8 cellular contexts compared by ENCODE assay signal in the genomic region with DNA sequence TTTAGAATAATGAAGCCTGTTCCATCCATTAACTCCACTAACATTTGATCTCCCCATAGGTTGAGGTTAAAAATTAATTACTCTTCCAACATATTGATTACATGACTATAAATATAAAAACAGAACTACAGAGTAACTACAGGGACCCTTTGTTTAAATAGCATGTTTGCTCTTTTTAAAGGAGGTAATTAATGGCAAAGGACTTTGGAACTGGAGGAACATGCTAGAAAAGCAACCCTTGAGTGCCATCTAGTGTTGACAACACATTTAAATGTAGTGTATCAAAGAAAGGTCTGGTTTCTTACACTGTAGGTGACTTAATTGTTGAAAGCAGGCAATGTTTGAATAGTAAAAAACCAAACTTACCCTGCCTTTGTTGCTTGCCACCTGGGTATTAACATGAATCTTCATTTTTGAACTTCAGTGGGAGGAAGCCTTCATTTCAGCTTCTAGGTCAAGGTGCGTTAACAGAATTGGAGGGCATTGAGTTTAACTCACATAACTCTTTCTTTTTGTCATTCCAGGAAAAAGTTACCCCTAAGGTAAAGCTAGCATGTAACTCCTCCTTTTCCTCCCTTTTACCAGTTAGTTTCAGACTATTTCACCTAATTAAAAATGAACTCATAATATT. TPM values are rescaled to one million over a fixed set of nuclear protein-coding genes. Genes with fewer than 3 reads are reported as not detected.
A peak's percentile ranks its signal among the peaks of the same experiment; 100 is the strongest.
DNase-seq lines count a peak whose midpoint lies in the region; TF ChIP-seq lines count a peak whose summit lies in the region.

No MANE protein-coding gene starts in this region.

- CTCF ChIA-PET in SK-N-SH (lab: Yijun Ruan, JAX): interaction anchor here (0.6 to 14.8 kb wide), 23 partner anchors 10 to 678 kb away, joined by 3 to 192 read pairs (median 4); no protein-coding TSS in a partner anchor

- H3K27ac ChIP-seq in SK-N-SH (ENCODE audit: low read depth in 2 of 2, low read length in 1 of 2) (no peak overlapping the region), esophagus muscularis mucosa (replicated peaks in 1 of 4) (no peak overlapping the region)

- no peaks in the 10 kb centered on the region for H4K20me1 ChIP-seq in SK-N-SH (ENCODE audit: insufficient read depth)

- H2AFZ ChIP-seq in SK-N-SH (ENCODE audit: low read depth): no peak overlapping the region

- no peak overlapping the region for H3K4me2 ChIP-seq in SK-N-SH

- in situ Hi-C loops in G401 (cut with HindIII; ENCODE audit: low sequenced_read_pairs): no loop called here

- POLR2A ChIA-PET in SK-N-SH (lab: Yijun Ruan, JAX): no interaction called here

- no peaks in the 10 kb centered on the region; a peak in 2 of 4 replicates for H3K4me1 ChIP-seq in SK-N-SH (ENCODE audit: control insufficient read depth in 1 of 2, insufficient read depth in 2 of 2, low read depth in 1 of 2, low read length in 1 of 2)
- peaks cover 5 to 14% (median 11%) of the 10 kb centered on the region in 4 donors for H3K4me1 ChIP-seq in esophagus muscularis mucosa

- TF ChIP-seq RAD21 in SK-N-SH (IDR thresholded peaks at IDR 0.05; ENCODE audit: low read length): peak; percentile 94

- H3K9me3 ChIP-seq in SK-N-SH (no peaks in the 10 kb centered on the region), esophagus muscularis mucosa (no peaks in the 10 kb centered on the region)

- DNase-seq in G401 (ENCODE audit: low spot score): peak; percentile 71
- peak; percentile 73 for DNase-seq in H4 (ENCODE audit: low spot score)
- DNase-seq in NCI-H1105 (lab: John Stamatoyannopoulos, UW): peak; percentile 77
- peak; percentile 47 for DNase-seq in SK-N-SH
- no peak for DNase-seq in esophagus muscularis mucosa (ENCODE audit: extremely low spot score)
- DNase-seq in myocyte (ENCODE audit: low read depth): peak; percentile 85
- no peak for DNase-seq in NK-92 treated with Interleukin-12 subunit alpha and Interleukin-12 subunit beta, amount 100 ng/mL, for 24 hours (lab: John Stamatoyannopoulos, UW)
- DNase-seq in stimulated activated CD4-positive, alpha-beta T cell treated with anti-CD3 and anti-CD28 coated beads, Interleukin-2, amount 100 ng/mL, for 24 hours: no peak

- no peaks in the 10 kb centered on the region for H3K79me2 ChIP-seq in SK-N-SH (ENCODE audit: insufficient read depth)

- no peak for TF ChIP-seq EP300 in SK-N-SH (IDR thresholded peaks at IDR 0.05; ENCODE audit: borderline replicate concordance in 1 of 2, low read depth in 1 of 2, low read length in 1 of 2)
- TF ChIP-seq EP300 in esophagus muscularis mucosa (IDR thresholded peaks at IDR 0.05): no peak

- H3K36me3 ChIP-seq in SK-N-SH (replicated peaks in 1 of 2; ENCODE audit: control insufficient read depth in 1 of 2, insufficient read depth in 2 of 2, low read length in 1 of 2) (no peaks in the 10 kb centered on the region), esophagus muscularis mucosa (no peaks in the 10 kb centered on the region)

- WGBS in SK-N-SH (ENCODE audit: low lambda C conversion rate): 50% methylated on average over 1 of the region's 1 CpG
- WGBS in esophagus muscularis mucosa: 87% methylated on average over 1 of the region's 1 CpG

- TF ChIP-seq POLR2A in esophagus muscularis mucosa (IDR thresholded peaks at IDR 0.05; ENCODE audit: low read depth): no peak

- H3K27me3 ChIP-seq in SK-N-SH (ENCODE audit: insufficient read depth): peaks cover 42% of the 10 kb centered on the region; the same call in 1 of the 2 replicates
- no peaks in the 10 kb centered on the region for H3K27me3 ChIP-seq in esophagus muscularis mucosa

- TF ChIP-seq CTCF in SK-N-SH (IDR thresholded peaks at IDR 0.05) (peak; percentile 91), esophagus muscularis mucosa (IDR thresholded peaks at IDR 0.05) (peak; percentile 54 to 61 (median 57))

- no peaks in the 10 kb centered on the region for H3K9me2 ChIP-seq in SK-N-SH

- no peak overlapping the region for H3K9ac ChIP-seq in SK-N-SH

- intact Hi-C loops in esophagus muscularis mucosa (cut with DNase I): loop anchor here (2.0 to 5.0 kb wide), 4 partner anchors 137 to 637 kb away; a partner anchor contains a TSS

- no peaks in the 10 kb centered on the region for H3F3A ChIP-seq in SK-N-SH (replicated peaks; ENCODE audit: insufficient read depth)

- no peak overlapping the region for H3K4me3 ChIP-seq in SK-N-SH (ENCODE audit: low read depth in 2 of 2, low read length in 1 of 2)
- no peak overlapping the region for H3K4me3 ChIP-seq in esophagus muscularis mucosa

TF ChIP-seq in SK-N-SH, 30 proteins besides CTCF, POLR2A, EP300 and RAD21:
- TF ChIP-seq, protein P1, sequence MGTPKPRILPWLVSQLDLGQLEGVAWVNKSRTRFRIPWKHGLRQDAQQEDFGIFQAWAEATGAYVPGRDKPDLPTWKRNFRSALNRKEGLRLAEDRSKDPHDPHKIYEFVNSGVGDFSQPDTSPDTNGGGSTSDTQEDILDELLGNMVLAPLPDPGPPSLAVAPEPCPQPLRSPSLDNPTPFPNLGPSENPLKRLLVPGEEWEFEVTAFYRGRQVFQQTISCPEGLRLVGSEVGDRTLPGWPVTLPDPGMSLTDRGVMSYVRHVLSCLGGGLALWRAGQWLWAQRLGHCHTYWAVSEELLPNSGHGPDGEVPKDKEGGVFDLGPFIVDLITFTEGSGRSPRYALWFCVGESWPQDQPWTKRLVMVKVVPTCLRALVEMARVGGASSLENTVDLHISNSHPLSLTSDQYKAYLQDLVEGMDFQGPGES (IDR thresholded peaks at IDR 0.05; ENCODE audit: low read depth, low read length): no peak
- TF ChIP-seq MXI1 (IDR thresholded peaks at IDR 0.05; ENCODE audit: low read depth, low read length): no peak
- TF ChIP-seq SMC3 (IDR thresholded peaks at IDR 0.05; ENCODE audit: low read depth, low read length): peak; percentile 85
- TF ChIP-seq SIN3A (IDR thresholded peaks at IDR 0.05; ENCODE audit: borderline replicate concordance, low read depth, low read length): no peak
- TF ChIP-seq, protein P2, sequence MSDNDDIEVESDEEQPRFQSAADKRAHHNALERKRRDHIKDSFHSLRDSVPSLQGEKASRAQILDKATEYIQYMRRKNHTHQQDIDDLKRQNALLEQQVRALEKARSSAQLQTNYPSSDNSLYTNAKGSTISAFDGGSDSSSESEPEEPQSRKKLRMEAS (IDR thresholded peaks at IDR 0.05; ENCODE audit: low read depth): no peak

RNA-seq across cellular contexts. Expression of a gene that starts 52.6 kb away (rescaled TPM):
- 143 and 193 TPM in 2 replicates for total RNA-seq in G401 (2014; rRNA removed; shearing (Covaris generic))
- 120 and 139 TPM in 2 replicates for total RNA-seq in H4 (2014; rRNA removed; shearing (Covaris generic))
- 44.6 and 65.6 TPM in 2 replicates for polyA plus RNA-seq in SK-N-SH (2012; rRNA removed)
- 85.6 and 130 TPM in 2 replicates for polyA plus RNA-seq in SK-N-SH (2012; cell fraction: cytosol; rRNA removed)
- polyA plus RNA-seq in SK-N-SH (2012; cell fraction: nucleus; rRNA removed): 11.0 and 33.0 TPM in 2 replicates
- 100 to 1,000 TPM; 167 to 223 (median 195) TPM for total RNA-seq in esophagus muscularis mucosa
- total RNA-seq in myocyte: 263 and 283 TPM in 2 replicates
- 134 TPM for polyA plus RNA-seq in myocyte (2012)

Comparison
In these comparisons a context has a peak if more than half of its experiments do, and no peak if none do; other contexts are left out.
1. DNase-seq: peak in G401 (single experiment), H4 (single experiment), NCI-H1105 (single experiment), SK-N-SH (single experiment) and myocyte (single experiment); none in esophagus muscularis mucosa (single experiment), NK-92 treated with Interleukin-12 subunit alpha and Interleukin-12 subunit beta, amount 100 ng/mL, for 24 hours (single experiment) and stimulated activated CD4-positive, alpha-beta T cell treated with anti-CD3 and anti-CD28 coated beads, Interleukin-2, amount 100 ng/mL, for 24 hours (0 of 2).